ENCODE assay signal across 27 cellular contexts in genomic region chr1:218679391-218679790, GRCh38.
"Had no signal": no experiment of that assay in that cellular context is flagged by ENCODE, and none has a peak within 500 bp of the region (broad histone marks: within the 10 kb centered on the region; RNA-seq: fewer than 3 reads in every experiment).

No MANE protein-coding gene starts in this region.

- H3K4me3 Mint-ChIP-seq: activated CD8-positive, alpha-beta memory T cell treated with anti-CD3 and anti-CD28 coated beads, Interleukin-2, amount 10 ng/mL, durations not matched to agents 7 days and 5 days; activated CD8-positive, alpha-beta T cell treated with anti-CD3 and anti-CD28 coated beads for 36 hours; nephron; stimulated activated memory B cell treated with anti-CD40 and anti-IgM and Interleukin-4, amounts not matched to agents 10 μg/mL and 1 μg/mL and 100 μg/mL, for 72 hours; stimulated activated naive CD8-positive, alpha-beta T cell treated with anti-CD3 and anti-CD28 coated beads, Interleukin-15, amount 100 ng/mL, for 72 hours; T-helper 17 cell; WTC11 had no signal

- H3K9me3 Mint-ChIP-seq: activated CD8-positive, alpha-beta T cell treated with anti-CD3 and anti-CD28 coated beads for 36 hours; activated T-helper 2 cell treated with anti-CD3 and anti-CD28 coated beads, Interferon-gamma antibody, Interleukin-2, Interleukin-4, amounts not matched to agents 10 μg/mL and 5 μg/mL and 100 μg/mL, durations not matched to agents 14 hours and 24 hours and 36 hours; stimulated activated memory B cell treated with anti-CD40 and anti-IgM and Interleukin-4, amounts not matched to agents 10 μg/mL and 1 μg/mL and 100 μg/mL, for 72 hours; stimulated activated naive CD8-positive, alpha-beta T cell treated with anti-CD3 and anti-CD28 coated beads, Interleukin-15, amount 100 ng/mL, for 72 hours; WTC11 had no signal

- H3K27me3 ChIP-seq: body of pancreas, left lung, right lobe of liver, thyroid gland, upper lobe of left lung had no signal

- H3K36me3 ChIP-seq: left lung, lower lobe of right lung, right lobe of liver, thyroid gland, upper lobe of left lung had no signal

- DNase-seq: activated CD4-positive, alpha-beta T cell treated with anti-CD3 and anti-CD28 coated beads for 1 hour; activated CD4-positive, alpha-beta T cell treated with anti-CD3 and anti-CD28 coated beads, Interleukin-2, amount 50 U/mL, for 1 hour; activated CD8-positive, alpha-beta memory T cell treated with anti-CD3 and anti-CD28 coated beads, Interleukin-2, amount 10 ng/mL, durations not matched to agents 7 days and 5 days; activated CD8-positive, alpha-beta T cell treated with anti-CD3 and anti-CD28 coated beads for 36 hours; activated T-cell treated with anti-CD3 and anti-CD28 coated beads, Interleukin-2, amount 50 U/mL, for 48 hours; anterior cingulate cortex; body of pancreas; caudate nucleus; head of caudate nucleus; hippocampal formation; left lung; lower lobe of right lung; mucosa of descending colon; right lobe of liver; SK-N-SH; small intestine; stimulated activated CD4-positive, alpha-beta T cell treated with anti-CD3 and anti-CD28 coated beads, Interleukin-4, amount 100 ng/mL, for 24 hours; stimulated activated naive CD8-positive, alpha-beta T cell treated with anti-CD3 and anti-CD28 coated beads, Interleukin-15, amount 100 ng/mL, for 72 hours; substantia nigra; T-helper 17 cell; thyroid gland; upper lobe of left lung had no signal

- H3K9me3 ChIP-seq: body of pancreas, lower lobe of right lung, mucosa of descending colon, right lobe of liver, SK-N-SH, thyroid gland, upper lobe of left lung had no signal

- H3K36me3 Mint-ChIP-seq: activated CD8-positive, alpha-beta memory T cell treated with anti-CD3 and anti-CD28 coated beads, Interleukin-2, amount 10 ng/mL, durations not matched to agents 7 days and 5 days; activated naive CD4-positive, alpha-beta T cell treated with anti-CD3 and anti-CD28 coated beads, Interleukin-2, amount 50 U/mL, for 72 hours; stimulated activated memory B cell treated with anti-CD40 and anti-IgM and Interleukin-4, amounts not matched to agents 10 μg/mL and 1 μg/mL and 100 μg/mL, for 72 hours; WTC11 had no signal

- H3K27ac Mint-ChIP-seq: activated CD8-positive, alpha-beta memory T cell treated with anti-CD3 and anti-CD28 coated beads, Interleukin-2, amount 10 ng/mL, durations not matched to agents 7 days and 5 days; activated CD8-positive, alpha-beta T cell treated with anti-CD3 and anti-CD28 coated beads for 36 hours; activated naive CD4-positive, alpha-beta T cell treated with anti-CD3 and anti-CD28 coated beads, Interleukin-2, amount 50 U/mL, for 72 hours; activated T-helper 2 cell treated with anti-CD3 and anti-CD28 coated beads, Interferon-gamma antibody, Interleukin-2, Interleukin-4, amounts not matched to agents 10 μg/mL and 5 μg/mL and 100 μg/mL, durations not matched to agents 14 hours and 24 hours and 36 hours; stimulated activated memory B cell treated with anti-CD40 and anti-IgM and Interleukin-4, amounts not matched to agents 10 μg/mL and 1 μg/mL and 100 μg/mL, for 72 hours; stimulated activated naive CD8-positive, alpha-beta T cell treated with anti-CD3 and anti-CD28 coated beads, Interleukin-15, amount 100 ng/mL, for 72 hours; T-helper 17 cell; WTC11 had no signal

- H3K27ac ChIP-seq: body of pancreas, left lung, lower lobe of right lung, right lobe of liver, thyroid gland, upper lobe of left lung had no signal

- H3K4me1 ChIP-seq: body of pancreas, left lung, right lobe of liver, thyroid gland had no signal

- H3K4me3 ChIP-seq: body of pancreas, left lung, lower lobe of right lung, mucosa of descending colon, right lobe of liver, thyroid gland, upper lobe of left lung had no signal

- H3K4me1 Mint-ChIP-seq: activated CD8-positive, alpha-beta memory T cell treated with anti-CD3 and anti-CD28 coated beads, Interleukin-2, amount 10 ng/mL, durations not matched to agents 7 days and 5 days; stimulated activated memory B cell treated with anti-CD40 and anti-IgM and Interleukin-4, amounts not matched to agents 10 μg/mL and 1 μg/mL and 100 μg/mL, for 72 hours; stimulated activated naive CD8-positive, alpha-beta T cell treated with anti-CD3 and anti-CD28 coated beads, Interleukin-15, amount 100 ng/mL, for 72 hours; T-helper 17 cell had no signal

- ATAC-seq: activated CD8-positive, alpha-beta memory T cell treated with anti-CD3 and anti-CD28 coated beads, Interleukin-2, amount 10 ng/mL, durations not matched to agents 7 days and 5 days; activated CD8-positive, alpha-beta T cell treated with anti-CD3 and anti-CD28 coated beads for 36 hours; activated naive CD4-positive, alpha-beta T cell treated with anti-CD3 and anti-CD28 coated beads, Interleukin-2, amount 50 U/mL, for 72 hours; body of pancreas; left lung; lower lobe of right lung; mucosa of descending colon; right lobe of liver; stimulated activated memory B cell treated with anti-CD40 and anti-IgM and Interleukin-4, amounts not matched to agents 10 μg/mL and 1 μg/mL and 100 μg/mL, for 72 hours; stimulated activated naive CD8-positive, alpha-beta T cell treated with anti-CD3 and anti-CD28 coated beads, Interleukin-15, amount 100 ng/mL, for 72 hours; T-helper 17 cell; WTC11 had no signal

- H3K4me2 ChIP-seq: SK-N-SH had no signal

- H3K27me3 Mint-ChIP-seq: activated CD8-positive, alpha-beta memory T cell treated with anti-CD3 and anti-CD28 coated beads, Interleukin-2, amount 10 ng/mL, durations not matched to agents 7 days and 5 days; activated CD8-positive, alpha-beta T cell treated with anti-CD3 and anti-CD28 coated beads for 36 hours; stimulated activated memory B cell treated with anti-CD40 and anti-IgM and Interleukin-4, amounts not matched to agents 10 μg/mL and 1 μg/mL and 100 μg/mL, for 72 hours; stimulated activated naive CD8-positive, alpha-beta T cell treated with anti-CD3 and anti-CD28 coated beads, Interleukin-15, amount 100 ng/mL, for 72 hours; T-helper 17 cell had no signal

- H3K9ac ChIP-seq: SK-N-SH had no signal
